In genomic region chr17:66715745-66716156, GRCh38 we compare ENCODE assay signal across 8 cellular contexts.
DNase-seq lines count a peak whose midpoint lies in the region; ATAC-seq, FAIRE-seq and TF ChIP-seq lines count a peak whose summit lies in the region.

No MANE protein-coding gene starts in this region.

- H3K27ac ChIP-seq in SJCRH30 (no peak overlapping the region), endodermal cell (ENCODE audit: low read depth, low read length) (no peak overlapping the region)

- H3K9me3 ChIP-seq in SJCRH30 (replicated peaks) (no peaks in the 10 kb centered on the region), endodermal cell (ENCODE audit: control insufficient read depth, low read length) (no peaks in the 10 kb centered on the region)

- H3K27ac Mint-ChIP-seq in endodermal cell (peak overlapping the region; percentile 68), mesothelial cell of epicardium (peak overlapping the region; percentile 26)

- peak; percentile 65 for DNase-seq in AG10803 (ENCODE audit: low read depth)
- peak; percentile 27 for DNase-seq in GM12892 (ENCODE audit: insufficient read length)
- peak; percentile 64 for DNase-seq in NB4 (ENCODE audit: low read depth)
- peak; percentile 13 to 74 for DNase-seq in SJCRH30
- peak; percentile 75 for DNase-seq in endodermal cell
- DNase-seq in mesothelial cell of epicardium (ENCODE audit: low spot score in 2 of 2, unreplicated experiment in 2 of 2), result no peak
- DNase-seq in NK-92 treated with Interleukin-12 subunit alpha and Interleukin-12 subunit beta, amount 100 ng/mL, for 24 hours (lab: John Stamatoyannopoulos, UW), result no peak

- no peak overlapping the region for H3K4me3 Mint-ChIP-seq in endodermal cell
- H3K4me3 Mint-ChIP-seq in mesothelial cell of epicardium, result no peak overlapping the region

- peaks cover 32% of the 10 kb centered on the region for H3K4me1 Mint-ChIP-seq in endodermal cell
- peaks cover 21% of the 10 kb centered on the region for H3K4me1 Mint-ChIP-seq in mesothelial cell of epicardium

- H3K9ac ChIP-seq in endodermal cell (ENCODE audit: extremely low read depth, low read length, poor library complexity, severe bottlenecking), result no peak overlapping the region

- H3K4me3 ChIP-seq in AG10803 (ENCODE audit: low read length) (no peak overlapping the region), NB4 (ENCODE audit: low read depth, low read length) (no peak overlapping the region), SJCRH30 (no peak overlapping the region), endodermal cell (ENCODE audit: low read length) (peak overlapping the region; percentile 59)

- peak; percentile 75 for TF ChIP-seq CTCF in AG10803 (conservative IDR thresholded peaks at IDR 0.05; ENCODE audit: low read length)
- TF ChIP-seq CTCF in NB4 (IDR thresholded peaks at IDR 0.05; ENCODE audit: low read depth, low read length), result peak; percentile 70
- TF ChIP-seq CTCF in endodermal cell (conservative IDR thresholded peaks at IDR 0.05), result peak; percentile 90
- TF ChIP-seq CTCF in mesothelial cell of epicardium (IDR thresholded peaks at IDR 0.05; ENCODE audit: unreplicated experiment), result peak; percentile 70

- WGBS in endodermal cell (ENCODE audit: insufficient coverage in 1 of 2, insufficient read length in 1 of 2), 2 experiments, result 39 to 50% methylated on average over 2 to 3 of the region's 3 CpGs

- H3K36me3 Mint-ChIP-seq in endodermal cell (ENCODE audit: low read depth) (no peaks in the 10 kb centered on the region), mesothelial cell of epicardium (no peaks in the 10 kb centered on the region)

- ATAC-seq in GM21526 (IDR thresholded peaks at IDR 0.05; ENCODE audit: low FRiP score, unreplicated experiment), result no peak

- H3K9me3 Mint-ChIP-seq in endodermal cell (no peaks in the 10 kb centered on the region), mesothelial cell of epicardium (no peaks in the 10 kb centered on the region)

- H3K36me3 ChIP-seq in SJCRH30 (no peaks in the 10 kb centered on the region), endodermal cell (ENCODE audit: control insufficient read depth, insufficient read depth, low read length) (no peaks in the 10 kb centered on the region)

- TF ChIP-seq POLR2A in GM12892 (IDR thresholded peaks at IDR 0.05; ENCODE audit: low read depth, low read length) (no peak), NB4 (IDR thresholded peaks at IDR 0.05; ENCODE audit: extremely low read depth, insufficient read length) (no peak)

- H3K27me3 Mint-ChIP-seq in endodermal cell (ENCODE audit: insufficient read depth), result no peaks in the 10 kb centered on the region
- H3K27me3 Mint-ChIP-seq in mesothelial cell of epicardium (ENCODE audit: low read depth), result no peaks in the 10 kb centered on the region

- FAIRE-seq in GM12892 (lab: Jason Lieb, UNC), result peak; percentile 53

- H3K4me1 ChIP-seq in SJCRH30 (peaks cover 20% of the 10 kb centered on the region), endodermal cell (ENCODE audit: control insufficient read depth, insufficient read depth, low read length) (peaks cover 8% of the 10 kb centered on the region)

- H3K27me3 ChIP-seq in SJCRH30 (no peaks in the 10 kb centered on the region), endodermal cell (ENCODE audit: control insufficient read depth, insufficient read depth, low read length, poor library complexity, severe bottlenecking) (no peaks in the 10 kb centered on the region)

Comparison
In these comparisons a context has a peak if more than half of its experiments do, and no peak if none do; other contexts are left out.
1. DNase-seq: peak in AG10803 (single experiment), GM12892 (single experiment), NB4 (single experiment), SJCRH30 (2 of 2) and endodermal cell (single experiment); none in mesothelial cell of epicardium (0 of 2) and NK-92 treated with Interleukin-12 subunit alpha and Interleukin-12 subunit beta, amount 100 ng/mL, for 24 hours (single experiment).
2. Peak in every context shown above with its lines, with median percentiles within 50 percentile points of each other: CTCF ChIP-seq.